Comparison of ENCODE assay signal across 12 cellular contexts in genomic region chrX:16239211-16239610, GRCh38.
DNase-seq lines count a peak whose midpoint lies in the region; ATAC-seq and TF ChIP-seq lines count a peak whose summit lies in the region.
"Had no signal": no experiment of that assay in that cellular context is flagged by ENCODE, and none has a peak within 500 bp of the region (broad histone marks: within the 10 kb centered on the region; RNA-seq: fewer than 3 reads in every experiment).

No MANE protein-coding gene starts in this region.

- peak; percentile 4 for DNase-seq in stimulated activated CD4-positive, alpha-beta T cell treated with anti-CD3 and anti-CD28 coated beads, Interleukin-1b, Interleukin-23, amount 100 ng/mL, for 48 hours
- no peak for DNase-seq in stimulated activated CD4-positive, alpha-beta T cell treated with anti-CD3 and anti-CD28 coated beads, Interleukin-2, amount 100 ng/mL, for 48 hours
- DNase-seq in brain pericyte (ENCODE audit: low read depth, low spot score) (peak; percentile 17), germinal center (ENCODE audit: low spot score) (no peak), mucosa of descending colon (no peak)
- DNase-seq in activated CD4-positive, alpha-beta T cell treated with anti-CD3 and anti-CD28 coated beads, Interleukin-2, amount 10 ng/mL, durations not matched to agents 24 days and 14 days: no peak
- DNase-seq: activated CD8-positive, alpha-beta memory T cell treated with anti-CD3 and anti-CD28 coated beads, Interleukin-2, amount 50 U/mL, for 4 hours; Caco-2; NCI-H774; nucleus accumbens had no signal

- H3K4me3 Mint-ChIP-seq in activated CD4-positive, alpha-beta T cell treated with anti-CD3 and anti-CD28 coated beads, Interleukin-2, amount 10 ng/mL, durations not matched to agents 24 days and 14 days: no peak overlapping the region

- no peak for TF ChIP-seq CTCF in mucosa of descending colon (IDR thresholded peaks at IDR 0.05)

- no peaks in the 10 kb centered on the region for H3K9me3 ChIP-seq in mucosa of descending colon
- H3K9me3 ChIP-seq: Caco-2 had no signal

- ATAC-seq in HG03442 (IDR thresholded peaks at IDR 0.05; ENCODE audit: unreplicated experiment) (peak; percentile 88), HG02884 (IDR thresholded peaks at IDR 0.05; ENCODE audit: unreplicated experiment) (no peak), mucosa of descending colon (no peak)

- H3K27me3 Mint-ChIP-seq in activated CD4-positive, alpha-beta T cell treated with anti-CD3 and anti-CD28 coated beads, Interleukin-2, amount 10 ng/mL, durations not matched to agents 24 days and 14 days: no peaks in the 10 kb centered on the region

- intact Hi-C loops in mucosa of descending colon (cut with DNase I, micrococcal nuclease): no loop called here
- intact Hi-C loops in activated CD4-positive, alpha-beta T cell treated with anti-CD3 and anti-CD28 coated beads, Interleukin-2, amount 10 ng/mL, durations not matched to agents 24 days and 14 days (cut with micrococcal nuclease): no loop called here

- no peak overlapping the region for H3K27ac Mint-ChIP-seq in activated CD4-positive, alpha-beta T cell treated with anti-CD3 and anti-CD28 coated beads, Interleukin-2, amount 10 ng/mL, durations not matched to agents 24 days and 14 days

- H3K36me3 ChIP-seq in mucosa of descending colon (ENCODE audit: low read depth): no peaks in the 10 kb centered on the region

- H3K36me3 Mint-ChIP-seq in activated CD4-positive, alpha-beta T cell treated with anti-CD3 and anti-CD28 coated beads, Interleukin-2, amount 10 ng/mL, durations not matched to agents 24 days and 14 days (ENCODE audit: low read depth): no peaks in the 10 kb centered on the region

- H3K9me3 Mint-ChIP-seq in activated CD4-positive, alpha-beta T cell treated with anti-CD3 and anti-CD28 coated beads, Interleukin-2, amount 10 ng/mL, durations not matched to agents 24 days and 14 days: no peaks in the 10 kb centered on the region

- no peaks in the 10 kb centered on the region for H3K4me1 Mint-ChIP-seq in activated CD4-positive, alpha-beta T cell treated with anti-CD3 and anti-CD28 coated beads, Interleukin-2, amount 10 ng/mL, durations not matched to agents 24 days and 14 days

- H3K4me1 ChIP-seq in mucosa of descending colon (ENCODE audit: low read depth): no peaks in the 10 kb centered on the region
- H3K4me1 ChIP-seq: Caco-2 had no signal

- H3K4me3 ChIP-seq in mucosa of descending colon: no peak overlapping the region

Comparison
In these comparisons a context has a peak if more than half of its experiments do, and no peak if none do; other contexts are left out.
1. DNase-seq: peak in stimulated activated CD4-positive, alpha-beta T cell treated with anti-CD3 and anti-CD28 coated beads, Interleukin-1b, Interleukin-23, amount 100 ng/mL, for 48 hours (single experiment) and brain pericyte (single experiment); none in stimulated activated CD4-positive, alpha-beta T cell treated with anti-CD3 and anti-CD28 coated beads, Interleukin-2, amount 100 ng/mL, for 48 hours (0 of 2), germinal center (single experiment), mucosa of descending colon (0 of 3) and activated CD4-positive, alpha-beta T cell treated with anti-CD3 and anti-CD28 coated beads, Interleukin-2, amount 10 ng/mL, durations not matched to agents 24 days and 14 days (single experiment).